21 cellular contexts compared by ENCODE assay signal in genomic region chr16:87198881-87199280, GRCh38.
"Had no signal": no experiment of that assay in that cellular context is flagged by ENCODE, and none has a peak within 500 bp of the region (broad histone marks: within the 10 kb centered on the region; RNA-seq: fewer than 3 reads in every experiment).

No MANE protein-coding gene starts in this region.

- H3K9me3 Mint-ChIP-seq: type B pancreatic cell had no signal

- H3K27ac Mint-ChIP-seq: type B pancreatic cell had no signal

- H3K4me3 Mint-ChIP-seq: endodermal cell, naive B cell, type B pancreatic cell had no signal

- DNase-seq: effector CD4-positive, alpha-beta T cell; erythroblast; foreskin keratinocyte; head of caudate nucleus; kidney; left cardiac atrium; left ventricle myocardium superior; naive B cell; sigmoid colon; stimulated activated CD4-positive, alpha-beta T cell treated with anti-CD3 and anti-CD28 coated beads, Interleukin-2, amount 100 ng/mL, for 24 hours; stimulated activated naive CD4-positive, alpha-beta T cell; stomach; substantia nigra had no signal

- H3K79me2 ChIP-seq: hepatocyte had no signal

- H3K36me3 ChIP-seq: neutrophil, right atrium auricular region, sigmoid colon, stomach had no signal

- H3K4me1 ChIP-seq: sigmoid colon had no signal

- H3K27me3 ChIP-seq: hepatocyte, neutrophil, right atrium auricular region had no signal

- H3K4me3 ChIP-seq: coronary artery, hepatocyte, lung, right atrium auricular region, sigmoid colon, skin epidermis, stomach had no signal

- H3K4me2 ChIP-seq: hepatocyte had no signal

- H2AFZ ChIP-seq: hepatocyte had no signal

- H3K9me3 ChIP-seq: neutrophil, right atrium auricular region, sigmoid colon, stomach had no signal

- H3K27ac ChIP-seq: coronary artery, foreskin keratinocyte, hepatocyte, neutrophil, right atrium auricular region, sigmoid colon, skin epidermis, stomach had no signal

- ATAC-seq: foreskin keratinocyte, left cardiac atrium, left ventricle myocardium superior had no signal

- H3K36me3 Mint-ChIP-seq: naive B cell, type B pancreatic cell had no signal

- H3K4me1 Mint-ChIP-seq: naive B cell had no signal
